ENCODE assay signal across 10 cellular contexts in genomic region chr19:46878613-46879375, GRCh38. TPM values are rescaled to one million over a fixed set of nuclear protein-coding genes. Genes with fewer than 3 reads are reported as not detected.
A peak's percentile ranks its signal among the peaks of the same experiment; 100 is the strongest.
DNase-seq lines count a peak whose midpoint lies in the region; ATAC-seq and TF ChIP-seq lines count a peak whose summit lies in the region.
"Had no signal": no experiment of that assay in that cellular context is flagged by ENCODE, and none has a peak within 500 bp of the region (broad histone marks: within the 10 kb centered on the region; RNA-seq: fewer than 3 reads in every experiment).

No MANE protein-coding gene starts in this region.

- peak; percentile 32 for DNase-seq in activated CD8-positive, alpha-beta memory T cell treated with anti-CD3 and anti-CD28 coated beads for 24 hours
- no peak for DNase-seq in activated CD8-positive, alpha-beta memory T cell treated with anti-CD3 and anti-CD28 coated beads, Interleukin-2, amount 50 U/mL, for 48 hours
- no peak for DNase-seq in PC-9
- peak; percentile 77 to 95 for DNase-seq in fibroblast of lung (ENCODE audit: low read depth in 2 of 2)
- DNase-seq in retinal pigment epithelial cell (ENCODE audit: low read depth): peak; percentile 57
- DNase-seq: NCI-H510A, pancreas had no signal

- no peak for TF ChIP-seq CTCF in PC-9 (conservative IDR thresholded peaks at IDR 0.05)
- no peak for TF ChIP-seq CTCF in fibroblast of lung (conservative IDR thresholded peaks at IDR 0.05 in 1 of 2, IDR thresholded peaks at IDR 0.05 in 1 of 2; ENCODE audit: low read depth in 1 of 2, low read length in 2 of 2)
- no peak for TF ChIP-seq CTCF in retinal pigment epithelial cell (conservative IDR thresholded peaks at IDR 0.05; ENCODE audit: low read depth, low read length)

- peaks cover 20% of the 10 kb centered on the region; the same call in 1 of the 2 replicates for H3K36me3 ChIP-seq in PC-9 (ENCODE audit: low read depth)
- H3K36me3 ChIP-seq in fibroblast of lung (ENCODE audit: control insufficient read depth, insufficient read depth, low read length): no peaks in the 10 kb centered on the region
- H3K36me3 ChIP-seq: pancreas had no signal

- no peaks in the 10 kb centered on the region for H3K9me3 ChIP-seq in PC-9 (ENCODE audit: insufficient read depth, low read depth)
- H3K9me3 ChIP-seq in fibroblast of lung (ENCODE audit: control insufficient read depth, insufficient read depth, low read depth, low read length): no peaks in the 10 kb centered on the region
- H3K9me3 ChIP-seq: pancreas had no signal

- H3K4me3 ChIP-seq in PC-9: no peak overlapping the region
- no peak overlapping the region for H3K4me3 ChIP-seq in fibroblast of lung (replicated peaks in 1 of 4; ENCODE audit: control extremely low read depth in 1 of 4, insufficient read depth in 1 of 4, low read depth in 3 of 4, low read length in 4 of 4)
- no peak overlapping the region for H3K4me3 ChIP-seq in retinal pigment epithelial cell (ENCODE audit: low read length)
- H3K4me3 ChIP-seq: pancreas had no signal

- intact Hi-C loops in PC-9 (cut with micrococcal nuclease; ENCODE audit: unreplicated experiment): no loop called here

- no peak overlapping the region for H3K9ac ChIP-seq in fibroblast of lung (ENCODE audit: insufficient read depth, low read length)

- H2AFZ ChIP-seq in PC-9 (no peak overlapping the region), fibroblast of lung (ENCODE audit: low read length) (no peak overlapping the region)

- no TSS peak for BruUV-seq in PC-9 (replicated peaks; lab: Mats Ljungman, UMichigan)

- POLR2A ChIA-PET in PC-9 (lab: Charles Lee; ENCODE audit: unreplicated experiment): no interaction called here

- H4K20me1 ChIP-seq in PC-9 (ENCODE audit: insufficient read depth) (peaks cover 12% of the 10 kb centered on the region), fibroblast of lung (ENCODE audit: control insufficient read depth, extremely low read depth, insufficient read depth, low read length) (no peaks in the 10 kb centered on the region)

- H3K27ac ChIP-seq in PC-9 (0 out of 2 replicates have a peak overlapping the region, but pooled peaks have one; percentile 24), fibroblast of lung (ENCODE audit: insufficient read depth, low read length) (peak overlapping the region; percentile 77)
- H3K27ac ChIP-seq: pancreas had no signal

- ATAC-seq in HG03108 (IDR thresholded peaks at IDR 0.05; ENCODE audit: unreplicated experiment): no peak
- no peak for ATAC-seq in HG02973 (IDR thresholded peaks at IDR 0.05; ENCODE audit: unreplicated experiment)
- ATAC-seq in HG02870 (IDR thresholded peaks at IDR 0.05; ENCODE audit: unreplicated experiment): no peak
- ATAC-seq: pancreas had no signal

- CTCF ChIA-PET in PC-9 (lab: Charles Lee): interaction anchor here (0.6 to 1.3 kb wide), 3 partner anchors 23 to 736 kb away, joined by 3 to 5 read pairs (median 3); no protein-coding TSS in a partner anchor

- H3K4me1 ChIP-seq in PC-9 (replicated peaks; ENCODE audit: insufficient read depth) (peaks cover 40% of the 10 kb centered on the region), fibroblast of lung (ENCODE audit: control insufficient read depth, extremely low read depth, insufficient read depth, low read length) (peaks cover 20% of the 10 kb centered on the region)
- H3K4me1 ChIP-seq: pancreas had no signal

- H3K27me3 ChIP-seq in PC-9 (ENCODE audit: insufficient read depth, low read depth) (no peaks in the 10 kb centered on the region), fibroblast of lung (ENCODE audit: control insufficient read depth, insufficient read depth, low read length) (no peaks in the 10 kb centered on the region)
- H3K27me3 ChIP-seq: pancreas had no signal

- H3K4me2 ChIP-seq in PC-9 (0 out of 2 replicates have a peak overlapping the region, but pooled peaks have one; percentile 17), fibroblast of lung (ENCODE audit: extremely low read depth, insufficient read depth, low read length) (peak overlapping the region; percentile 32)

- peaks cover 22% of the 10 kb centered on the region for H3F3A ChIP-seq in PC-9 (ENCODE audit: insufficient read depth, low read depth)

- H3K79me2 ChIP-seq in PC-9 (ENCODE audit: low read depth) (peaks cover 89% of the 10 kb centered on the region), fibroblast of lung (ENCODE audit: control insufficient read depth, insufficient read depth, low read length) (peaks cover 39% of the 10 kb centered on the region)

- no peaks in the 10 kb centered on the region for H3K9me2 ChIP-seq in PC-9 (ENCODE audit: insufficient read depth)

RNA-seq across cellular contexts. Expression of gene ARHGAP35, which starts 18.0 kb away (rescaled TPM):
- 87.8 and 104 TPM in 2 replicates for total RNA-seq in PC-9 (2021)
- 37.5 and 47.6 TPM in 2 replicates for total RNA-seq in fibroblast of lung
- polyA plus RNA-seq in fibroblast of lung: 26.0 and 27.9 TPM in 2 replicates
- polyA plus RNA-seq in fibroblast of lung (2012): 28.3 and 31.1 TPM in 2 replicates
- 59.8 and 71.0 TPM in 2 replicates for polyA minus RNA-seq in fibroblast of lung (ENCODE audit: low replicate concordance)

RNA-seq across cellular contexts. Expression of gene AP2S1, which starts 28.1 kb away (rescaled TPM):
- total RNA-seq in PC-9 (2021) (332 and 411 TPM in 2 replicates), fibroblast of lung (111 and 143 TPM in 2 replicates)
- polyA plus RNA-seq in fibroblast of lung: 201 and 233 TPM in 2 replicates
- polyA plus RNA-seq in fibroblast of lung (2012): 258 and 351 TPM in 2 replicates
- 91.1 and 130 TPM in 2 replicates for polyA minus RNA-seq in fibroblast of lung (ENCODE audit: low replicate concordance)

Comparison
In these comparisons a context has a peak if more than half of its experiments do, and no peak if none do; other contexts are left out.
1. DNase-seq: peak in activated CD8-positive, alpha-beta memory T cell treated with anti-CD3 and anti-CD28 coated beads for 24 hours (single experiment), fibroblast of lung (2 of 2) and retinal pigment epithelial cell (single experiment); none in activated CD8-positive, alpha-beta memory T cell treated with anti-CD3 and anti-CD28 coated beads, Interleukin-2, amount 50 U/mL, for 48 hours (single experiment) and PC-9 (0 of 2).